26 cellular contexts compared by ENCODE assay signal in genomic region chr7:47504546-47505316, GRCh38.
A peak's percentile ranks its signal among the peaks of the same experiment; 100 is the strongest.
DNase-seq lines count a peak whose midpoint lies in the region; ATAC-seq lines count a peak whose summit lies in the region.
"Had no signal": no experiment of that assay in that cellular context is flagged by ENCODE, and none has a peak within 500 bp of the region (broad histone marks: within the 10 kb centered on the region; RNA-seq: fewer than 3 reads in every experiment).

No MANE protein-coding gene starts in this region.

- H3K27ac ChIP-seq in Karpas-422 (ENCODE audit: low read length) (0 out of 2 replicates have a peak overlapping the region, but pooled peaks have one; percentile 8), trophoblast cell (ENCODE audit: low read depth, low read length) (peak overlapping the region; percentile 2)
- H3K27ac ChIP-seq: C4-2B, cardiac muscle cell, psoas muscle, RWPE1, sigmoid colon, suprapubic skin had no signal

- H3K23ac ChIP-seq in trophoblast cell (ENCODE audit: low read length) = no peak overlapping the region

- no peaks in the 10 kb centered on the region for H3K27me3 ChIP-seq in Karpas-422 (ENCODE audit: low read length)
- H3K27me3 ChIP-seq in trophoblast cell (ENCODE audit: insufficient read depth, low read length) = no peaks in the 10 kb centered on the region
- H3K27me3 ChIP-seq: cardiac muscle cell, sigmoid colon, suprapubic skin had no signal

- no peak overlapping the region for H2AFZ ChIP-seq in Karpas-422 (ENCODE audit: low read length)
- no peak overlapping the region for H2AFZ ChIP-seq in trophoblast cell (ENCODE audit: insufficient read depth, low read length, poor library complexity)

- H3K4me3 ChIP-seq in Karpas-422 (ENCODE audit: low read length) = no peak overlapping the region
- H3K4me3 ChIP-seq in trophoblast cell (ENCODE audit: low read depth, low read length) = no peak overlapping the region
- H3K4me3 ChIP-seq: cardiac muscle cell, psoas muscle, sigmoid colon, suprapubic skin had no signal

- no peaks in the 10 kb centered on the region for H3K9me2 ChIP-seq in Karpas-422 (replicated peaks; ENCODE audit: insufficient read depth, low read length)

- peak overlapping the region; percentile 79 for H3K18ac ChIP-seq in trophoblast cell (ENCODE audit: low read length)

- H3K9ac ChIP-seq in Karpas-422 (ENCODE audit: low read length) = no peak overlapping the region
- no peak overlapping the region for H3K9ac ChIP-seq in trophoblast cell (ENCODE audit: low read length)

- H4K8ac ChIP-seq in trophoblast cell (ENCODE audit: low read depth, low read length) = peak overlapping the region; percentile 1

- H4K20me1 ChIP-seq in Karpas-422 (ENCODE audit: insufficient read depth, low read depth, low read length) = no peaks in the 10 kb centered on the region

- no peak overlapping the region for H2BK12ac ChIP-seq in trophoblast cell (ENCODE audit: low read length)

- H2BK120ac ChIP-seq in trophoblast cell (ENCODE audit: insufficient read depth, low read length, poor library complexity) = no peak overlapping the region

- peaks cover 71% of the 10 kb centered on the region for H3K4me1 ChIP-seq in Karpas-422 (ENCODE audit: low read length)
- peaks cover 49 to 60% of the 10 kb centered on the region in 2 experiments for H3K4me1 ChIP-seq in trophoblast cell (ENCODE audit: control insufficient read depth in 1 of 2, insufficient read depth in 2 of 2, low read length in 2 of 2)

- H2BK5ac ChIP-seq in trophoblast cell (ENCODE audit: low read depth, low read length, poor library complexity) = no peak overlapping the region

- WGBS in trophoblast cell (ENCODE audit: extremely low coverage, insufficient coverage, insufficient read length) = no CpG with 5 or more reads among the region's 14 CpGs

- H3K4ac ChIP-seq in trophoblast cell (ENCODE audit: low read depth, low read length) = peak overlapping the region; percentile 53

- H4K91ac ChIP-seq in trophoblast cell (ENCODE audit: low read depth, low read length) = peak overlapping the region; percentile 28

- H3K36me3 ChIP-seq in Karpas-422 (ENCODE audit: insufficient read depth, low read length) (peaks cover 13% of the 10 kb centered on the region; the same call in 1 of the 2 replicates), trophoblast cell (ENCODE audit: control insufficient read depth in 1 of 2, insufficient read depth in 2 of 2, low read length in 2 of 2) (peaks cover 54 to 61% of the 10 kb centered on the region in 2 experiments)
- H3K36me3 ChIP-seq: cardiac muscle cell, sigmoid colon, suprapubic skin had no signal

- no peak for ATAC-seq in HG02870 (IDR thresholded peaks at IDR 0.05; ENCODE audit: unreplicated experiment)
- no peak for ATAC-seq in GM18870 (IDR thresholded peaks at IDR 0.05; ENCODE audit: unreplicated experiment)
- ATAC-seq: effector memory CD8-positive, alpha-beta T cell; psoas muscle; stimulated activated effector memory CD8-positive, alpha-beta T cell treated with anti-CD3 and anti-CD28 coated beads, Interleukin-12 subunit alpha, Interleukin-12 subunit beta, amount 100 ng/mL, for 72 hours; WTC11 had no signal

- H3K9me3 ChIP-seq in Karpas-422 (ENCODE audit: low read length) (no peaks in the 10 kb centered on the region), trophoblast cell (ENCODE audit: insufficient read depth, low read depth, low read length) (no peaks in the 10 kb centered on the region)
- H3K9me3 ChIP-seq: psoas muscle, sigmoid colon, suprapubic skin had no signal

- H3K14ac ChIP-seq in trophoblast cell (ENCODE audit: low read length) = peak overlapping the region; percentile 7

- H3K79me2 ChIP-seq in Karpas-422 (ENCODE audit: low read length) (peaks cover 90% of the 10 kb centered on the region), trophoblast cell (ENCODE audit: control insufficient read depth, insufficient read depth, low read length, poor library complexity) (peaks cover 19% of the 10 kb centered on the region)

- no peak overlapping the region for H4K12ac ChIP-seq in trophoblast cell (ENCODE audit: low read depth, low read length)

- H3K79me1 ChIP-seq in trophoblast cell (ENCODE audit: low read length) = peaks cover 41% of the 10 kb centered on the region

- H3K4me2 ChIP-seq in Karpas-422 (ENCODE audit: low read depth, low read length, poor library complexity, severe bottlenecking) = no peak overlapping the region
- no peak overlapping the region for H3K4me2 ChIP-seq in trophoblast cell (ENCODE audit: low read length)

- no peak overlapping the region for H2AK5ac ChIP-seq in trophoblast cell (ENCODE audit: low read length)

- no peak for DNase-seq in Karpas-422
- DNase-seq in foreskin melanocyte = peak; percentile 41
- DNase-seq in trophoblast cell = no peak
- no peak for DNase-seq in NCI-H1417 (lab: John Stamatoyannopoulos, UW)
- DNase-seq in activated T-cell treated with anti-CD3 and anti-CD28 coated beads for 4 hours = no peak
- DNase-seq: activated CD4-positive, alpha-beta T cell treated with anti-CD3 and anti-CD28 coated beads, Interleukin-2, amount 10 ng/mL, durations not matched to agents 7 days and 5 days; activated effector memory CD4-positive, alpha-beta T cell treated with anti-CD3 and anti-CD28 coated beads, Interleukin-2, amount 50 U/mL, for 16 hours; activated naive CD8-positive, alpha-beta T cell treated with anti-CD3 and anti-CD28 coated beads, Interleukin-2, amount 10 ng/mL, durations not matched to agents 7 days and 5 days; activated T-cell treated with anti-CD3 and anti-CD28 coated beads, Interleukin-2, amount 50 U/mL, for 24 hours; cortex of kidney; effector memory CD8-positive, alpha-beta T cell; erythroblast; immature natural killer cell; NCI-H446 treated with DMSO at 0.1 percent for 48 hours; NCI-H82; sigmoid colon; T-helper 1 cell had no signal
